Comparison of ENCODE assay signal across 8 cellular contexts in the genomic region with DNA sequence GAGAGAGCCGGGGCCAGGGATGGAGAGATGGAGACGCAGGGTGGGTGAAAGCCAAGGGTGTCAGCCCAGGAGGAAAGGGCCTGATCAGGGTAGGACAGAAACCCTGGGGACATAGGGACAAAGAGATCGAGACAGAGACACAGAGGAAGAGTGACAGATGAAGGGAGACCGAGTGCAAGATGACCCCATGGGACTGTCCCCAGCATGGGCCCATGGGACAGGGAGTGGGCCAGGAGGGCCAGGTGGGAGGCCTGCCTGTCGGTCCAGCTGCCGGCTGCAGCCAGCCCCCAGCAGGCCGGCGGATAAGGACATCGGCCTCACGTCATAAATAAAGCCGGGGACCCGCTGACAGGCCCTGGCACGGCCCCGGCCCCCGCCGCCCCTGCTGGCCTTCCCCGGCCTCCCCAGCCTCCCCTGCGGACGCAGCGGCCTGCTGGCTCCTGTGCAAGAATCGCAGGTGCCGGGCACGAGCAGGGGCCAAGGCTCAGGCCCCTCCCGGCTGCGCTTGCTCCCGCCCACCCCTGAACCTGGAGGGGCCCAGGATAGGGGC. TPM values are rescaled to one million over a fixed set of nuclear protein-coding genes. Genes with fewer than 3 reads are reported as not detected.
DNase-seq lines count a peak whose midpoint lies in the region; ATAC-seq and TF ChIP-seq lines count a peak whose summit lies in the region.

No MANE protein-coding gene starts in this region.

- no peak for ATAC-seq in HG03108 (IDR thresholded peaks at IDR 0.05; ENCODE audit: unreplicated experiment)

- H3K9ac ChIP-seq in SK-N-MC (ENCODE audit: insufficient read length), result no peak overlapping the region

- peaks cover 4% of the 10 kb centered on the region for H3K27me3 ChIP-seq in cardiac muscle cell

- H3K36me3 ChIP-seq in SK-N-MC (ENCODE audit: insufficient read depth, low read length), result peaks cover 5% of the 10 kb centered on the region; the same call in 1 of the 2 replicates
- no peaks in the 10 kb centered on the region for H3K36me3 ChIP-seq in cardiac muscle cell

- H3K4me3 ChIP-seq in SK-N-MC, result peak overlapping the region; percentile 70
- peak overlapping the region; percentile 28 for H3K4me3 ChIP-seq in cardiac muscle cell
- H3K4me3 ChIP-seq in skin epidermis, result peak overlapping the region in 4 of 7 experiments; percentile 11 to 38 (median 23)

- H3K9me3 ChIP-seq in SK-N-MC (ENCODE audit: low read depth, low read length) (no peaks in the 10 kb centered on the region), cardiac muscle cell (ENCODE audit: low read depth) (no peaks in the 10 kb centered on the region)

- H3K4me1 ChIP-seq in cardiac muscle cell (ENCODE audit: low read depth), result no peaks in the 10 kb centered on the region

- H3K27ac ChIP-seq in SK-N-MC (no peak overlapping the region), cardiac muscle cell (no peak overlapping the region), skin epidermis (peak overlapping the region in 3 of 21 experiments; percentile 3 to 61 (median 58))

- TF ChIP-seq CTCF in cardiac muscle cell (IDR thresholded peaks at IDR 0.05; ENCODE audit: low read depth, low read length), result no peak

- in situ Hi-C loops in KBM-7 (cut with MboI; ENCODE audit: low pct_unique_long_range_greater_than_20kb, low sequenced_read_pairs), result no loop called here

- DNase-seq in NCI-H146 (lab: John Stamatoyannopoulos, UW) (peak; percentile 38), NCI-H146 treated with DMSO at 0.1 percent for 48 hours (lab: John Stamatoyannopoulos, UW; ENCODE audit: unreplicated experiment) (no peak), SK-N-MC (ENCODE audit: low read depth, low spot score) (no peak), cardiac muscle cell (ENCODE audit: low read depth in 1 of 2, low spot score in 1 of 2) (no peak), KBM-7 (no peak)
- DNase-seq in activated CD4-positive, CD25-positive, alpha-beta regulatory T cell treated with anti-CD3 and anti-CD28 coated beads, Interleukin-2, amount 50 U/mL, for 72 hours, result no peak

RNA-seq across cellular contexts. Expression of a gene that starts 6.3 kb away (rescaled TPM):
- total RNA-seq in cardiac muscle cell, result 130 and 133 TPM in 2 replicates
- polyA plus RNA-seq in cardiac muscle cell, result 141 and 179 TPM in 2 replicates

RNA-seq across cellular contexts. Expression of a gene that starts 11.7 kb away (rescaled TPM):
- total RNA-seq in cardiac muscle cell, result 0.14 and 0.69 TPM in 2 replicates
- polyA plus RNA-seq in cardiac muscle cell, result 0.89 and 1.2 TPM in 2 replicates

RNA-seq across cellular contexts. Expression of a gene that starts 17.8 kb away (rescaled TPM):
- total RNA-seq in cardiac muscle cell, result 0.74 and 1.6 TPM in 2 replicates
- 2.0 and 2.4 TPM in 2 replicates for polyA plus RNA-seq in cardiac muscle cell

RNA-seq across cellular contexts. Expression of a gene that starts 23.2 kb away (rescaled TPM):
- 387 and 390 TPM in 2 replicates for total RNA-seq in cardiac muscle cell
- polyA plus RNA-seq in cardiac muscle cell, result 415 and 457 TPM in 2 replicates

RNA-seq across cellular contexts. Expression of a gene that starts 37.2 kb away (rescaled TPM):
- total RNA-seq in cardiac muscle cell, result 137 and 160 TPM in 2 replicates
- 111 and 127 TPM in 2 replicates for polyA plus RNA-seq in cardiac muscle cell
